ENCODE assay signal across 8 cellular contexts in genomic region chr19:56477429-56478338, GRCh38. TPM values are rescaled to one million over a fixed set of nuclear protein-coding genes. Genes with fewer than 3 reads are reported as not detected.
DNase-seq lines count a peak whose midpoint lies in the region; ATAC-seq, FAIRE-seq and TF ChIP-seq lines count a peak whose summit lies in the region.

No MANE protein-coding gene starts in this region.

- no peaks in the 10 kb centered on the region for H3K36me3 Mint-ChIP-seq in MCF 10A (ENCODE audit: insufficient read depth, unreplicated experiment)

- peak overlapping the region; percentile 80 for H3K9ac ChIP-seq in keratinocyte (ENCODE audit: control insufficient read depth, extremely low read depth, insufficient read depth, low read length)

- CTCF ChIA-PET in MCF 10A (lab: Yijun Ruan, JAX): interaction anchor here (0.6 kb wide), 1 partner anchor 438 kb away, joined by 4 read pairs; no protein-coding TSS in a partner anchor

- intact Hi-C loops in MCF 10A (cut with micrococcal nuclease): no loop called here

- H2AFZ ChIP-seq in keratinocyte (ENCODE audit: control insufficient read depth, low read length): peak overlapping the region; percentile 100

- H3K4me1 ChIP-seq in keratinocyte (ENCODE audit: control insufficient read depth, extremely low read depth, insufficient read depth, low read length): no peaks in the 10 kb centered on the region

- POLR2A ChIA-PET in MCF 10A (lab: Yijun Ruan, JAX): no interaction called here

- H3K27me3 Mint-ChIP-seq in MCF 10A (ENCODE audit: insufficient read depth, unreplicated experiment): no peaks in the 10 kb centered on the region

- no peak for ATAC-seq in HG02588 (IDR thresholded peaks at IDR 0.05; ENCODE audit: unreplicated experiment)

- peaks cover 32% of the 10 kb centered on the region for H3K79me2 ChIP-seq in keratinocyte (ENCODE audit: control insufficient read depth, insufficient read depth, low read length)

- no peaks in the 10 kb centered on the region for H3K4me1 Mint-ChIP-seq in MCF 10A (ENCODE audit: insufficient read depth, unreplicated experiment)

- DNase-seq in T47D (ENCODE audit: low read depth in 1 of 2, low spot score in 1 of 2) (peak; percentile 75 to 94), MCF 10A (ENCODE audit: unreplicated experiment) (no peak), keratinocyte (ENCODE audit: low read depth, low spot score) (peak; percentile 41), NCI-H226 (no peak)
- peak; percentile 10 for DNase-seq in activated CD4-positive, CD25-positive, alpha-beta regulatory T cell treated with anti-CD3 and anti-CD28 coated beads, Interleukin-2, amount 50 U/mL, for 16 hours (ENCODE audit: low read depth, low spot score)
- DNase-seq in stimulated activated CD4-positive, alpha-beta T cell treated with anti-CD3 and anti-CD28 coated beads, Interleukin-15, amount 100 ng/mL, for 24 hours: peak; percentile 73

- H3K4me2 ChIP-seq in keratinocyte (ENCODE audit: control insufficient read depth, extremely low read depth, insufficient read depth, low read depth, low read length): peak overlapping the region; percentile 70

- H4K20me1 ChIP-seq in keratinocyte (ENCODE audit: control insufficient read depth, extremely low read depth, insufficient read depth, low read length): no peaks in the 10 kb centered on the region

- FAIRE-seq in keratinocyte (lab: Jason Lieb, UNC): peak; percentile 5

- no peaks in the 10 kb centered on the region for H3K9me3 ChIP-seq in keratinocyte (ENCODE audit: control insufficient read depth, low read depth, low read length)

- no peak overlapping the region for H3K4me3 Mint-ChIP-seq in MCF 10A (ENCODE audit: unreplicated experiment)

- dilution Hi-C loops in keratinocyte (cut with MboI; ENCODE audit: extremely low pct_ligation_motif_present, low sequenced_read_pairs): no loop called here

- H3K36me3 ChIP-seq in keratinocyte (ENCODE audit: control insufficient read depth in 2 of 2, extremely low read depth in 1 of 2, insufficient read depth in 2 of 2, low read length in 2 of 2): no peaks in the 10 kb centered on the region

- H3K4me3 ChIP-seq in keratinocyte (ENCODE audit: control insufficient read depth in 2 of 3, extremely low read depth in 1 of 3, insufficient read depth in 2 of 3, low read depth in 1 of 3, low read length in 3 of 3): peak overlapping the region; percentile 57 to 91 (median 82)

- H3K9me1 ChIP-seq in keratinocyte (ENCODE audit: control insufficient read depth, extremely low read depth, insufficient read depth, low read length): no peaks in the 10 kb centered on the region

- peaks cover 36% of the 10 kb centered on the region for H3K9me3 Mint-ChIP-seq in MCF 10A (ENCODE audit: unreplicated experiment)

- BruUV-seq in MCF 10A (replicated peaks; lab: Mats Ljungman, UMichigan): no TSS peak

- peak overlapping the region; percentile 90 for H3K27ac ChIP-seq in cingulate gyrus (ENCODE audit: low read depth, low read length)
- H3K27ac ChIP-seq in keratinocyte (ENCODE audit: control insufficient read depth, insufficient read depth, low read length): peak overlapping the region; percentile 70

- H3K27ac Mint-ChIP-seq in MCF 10A (ENCODE audit: low read depth, unreplicated experiment): no peak overlapping the region

- no peak for TF ChIP-seq CTCF in MCF 10A (IDR thresholded peaks at IDR 0.05; ENCODE audit: unreplicated experiment)
- no peak for TF ChIP-seq CTCF in keratinocyte (optimal IDR thresholded peaks at IDR 0.05 in 1 of 3, IDR thresholded peaks at IDR 0.05 in 1 of 3, conservative IDR thresholded peaks at IDR 0.05 in 1 of 3; ENCODE audit: extremely low read depth in 1 of 3, insufficient read depth in 2 of 3, low read length in 3 of 3)

- H3K27me3 ChIP-seq in keratinocyte (ENCODE audit: control insufficient read depth, extremely low read depth, insufficient read depth, low read length): no peaks in the 10 kb centered on the region

- in situ Hi-C loops in T47D (cut with HindIII; ENCODE audit: low pct_unique_long_range_greater_than_20kb, low sequenced_read_pairs): no loop called here

RNA-seq across cellular contexts. Expression of gene ZNF667, which starts 0.5 kb away (rescaled TPM):
- not detected in 2 replicates for total RNA-seq in MCF 10A (2022)
- polyA plus RNA-seq in keratinocyte: 2.3 to 4.1 TPM (median 3.0 TPM) in 3 replicates
- 4.2 TPM for polyA plus RNA-seq in keratinocyte (2011; ENCODE audit: low read depth)
- 1.5 and 2.5 TPM in 2 replicates for polyA plus RNA-seq in keratinocyte (2011; cell fraction: cytosol; rRNA removed)
- polyA plus RNA-seq in keratinocyte (2011; cell fraction: nucleus; rRNA removed): 8.1 and 8.6 TPM in 2 replicates
- 1.9 and 4.6 TPM in 2 replicates for polyA plus RNA-seq in keratinocyte (2012; ENCODE audit: low replicate concordance)
- 0.26 to 5.1 TPM (median 2.4 TPM) in 3 replicates for polyA minus RNA-seq in keratinocyte
- 1.3 TPM for polyA minus RNA-seq in keratinocyte (2011; cell fraction: cytosol; rRNA and poly(A)+ RNA removed)
- 2.8 and 4.4 TPM in 2 replicates for polyA minus RNA-seq in keratinocyte (2011; cell fraction: nucleus; rRNA and poly(A)+ RNA removed)

RNA-seq across cellular contexts. Expression of gene ZNF471, which starts 30.0 kb away (rescaled TPM):
- not detected in 2 replicates for total RNA-seq in MCF 10A (2022)
- 1.8 to 5.8 TPM (median 5.1 TPM) in 3 replicates for polyA plus RNA-seq in keratinocyte
- 3.6 TPM for polyA plus RNA-seq in keratinocyte (2011; ENCODE audit: low read depth)
- polyA plus RNA-seq in keratinocyte (2011; cell fraction: cytosol; rRNA removed): 1.2 and 2.4 TPM in 2 replicates
- 20.9 and 21.5 TPM in 2 replicates for polyA plus RNA-seq in keratinocyte (2011; cell fraction: nucleus; rRNA removed)
- polyA plus RNA-seq in keratinocyte (2012; ENCODE audit: low replicate concordance): 1.4 and 3.5 TPM in 2 replicates
- polyA minus RNA-seq in keratinocyte: 0.23 to 9.4 TPM (median 4.3 TPM) in 3 replicates
- 1.5 TPM for polyA minus RNA-seq in keratinocyte (2011; cell fraction: cytosol; rRNA and poly(A)+ RNA removed)
- 3.8 and 7.7 TPM in 2 replicates for polyA minus RNA-seq in keratinocyte (2011; cell fraction: nucleus; rRNA and poly(A)+ RNA removed)

Comparison
In these comparisons a context has a peak if more than half of its experiments do, and no peak if none do; other contexts are left out.
1. DNase-seq: peak in T47D (2 of 2), activated CD4-positive, CD25-positive, alpha-beta regulatory T cell treated with anti-CD3 and anti-CD28 coated beads, Interleukin-2, amount 50 U/mL, for 16 hours (single experiment), keratinocyte (single experiment) and stimulated activated CD4-positive, alpha-beta T cell treated with anti-CD3 and anti-CD28 coated beads, Interleukin-15, amount 100 ng/mL, for 24 hours (single experiment); none in MCF 10A (single experiment) and NCI-H226 (single experiment).